ENCODE assay signal across 28 cellular contexts in genomic region chr6:25084508-25084833, GRCh38.
"Had no signal": no experiment of that assay in that cellular context is flagged by ENCODE, and none has a peak within 500 bp of the region (broad histone marks: within the 10 kb centered on the region; RNA-seq: fewer than 3 reads in every experiment).

No MANE protein-coding gene starts in this region.

- H3K36me3 Mint-ChIP-seq: mesothelial cell of epicardium had no signal

- H3K27me3 Mint-ChIP-seq: activated B cell treated with CpG ODN at 0.5 μM for 24 hours; activated CD8-positive, alpha-beta memory T cell treated with anti-CD3 and anti-CD28 coated beads, Interleukin-2, amount 10 ng/mL, durations not matched to agents 7 days and 5 days; activated naive CD4-positive, alpha-beta T cell treated with anti-CD3 and anti-CD28 coated beads, Interleukin-2, amount 50 U/mL, for 24 hours; naive B cell; stimulated activated naive B cell treated with anti-CD40 and anti-IgM and Interleukin-4, amounts not matched to agents 10 μg/mL and 1 μg/mL and 100 μg/mL, for 72 hours; T-cell had no signal

- DNase-seq: activated B cell treated with CpG ODN at 0.5 μM for 24 hours; activated CD4-positive, alpha-beta T cell treated with anti-CD3 and anti-CD28 coated beads, Interleukin-2, amount 50 U/mL, for 1 hour; activated CD8-positive, alpha-beta memory T cell treated with anti-CD3 and anti-CD28 coated beads, Interleukin-2, amount 10 ng/mL, durations not matched to agents 7 days and 5 days; activated CD8-positive, alpha-beta T cell treated with anti-CD3 and anti-CD28 coated beads, Interleukin-2, amount 10 ng/mL, durations not matched to agents 7 days and 5 days; activated T-cell treated with anti-CD3 and anti-CD28 coated beads, Interleukin-2, amount 50 U/mL, for 48 hours; anterior cingulate cortex; dermis blood vessel endothelial cell; effector CD4-positive, alpha-beta T cell; foreskin keratinocyte; islet precursor cell; left colon; naive B cell; posterior cingulate gyrus; sigmoid colon; stimulated activated CD4-positive, alpha-beta T cell treated with anti-CD3 and anti-CD28 coated beads, Interleukin-2, amount 100 ng/mL, for 24 hours; stimulated activated naive B cell treated with anti-CD40 and anti-IgM and Interleukin-4, amounts not matched to agents 10 μg/mL and 1 μg/mL and 100 μg/mL, for 72 hours; stomach; T-cell; thyroid gland; upper lobe of left lung had no signal

- H3K4me1 ChIP-seq: sigmoid colon, thyroid gland had no signal

- H3K27ac ChIP-seq: esophagus muscularis mucosa, foreskin keratinocyte, stomach had no signal

- H3K4me3 ChIP-seq: esophagus muscularis mucosa, sigmoid colon, stomach, thyroid gland, upper lobe of left lung had no signal

- H3K4me3 Mint-ChIP-seq: activated B cell treated with CpG ODN at 0.5 μM for 24 hours; activated CD8-positive, alpha-beta memory T cell treated with anti-CD3 and anti-CD28 coated beads, Interleukin-2, amount 10 ng/mL, durations not matched to agents 7 days and 5 days; activated CD8-positive, alpha-beta T cell treated with anti-CD3 and anti-CD28 coated beads, Interleukin-2, amount 10 ng/mL, durations not matched to agents 7 days and 5 days; activated naive CD4-positive, alpha-beta T cell treated with anti-CD3 and anti-CD28 coated beads, Interleukin-2, amount 50 U/mL, for 24 hours; mesothelial cell of epicardium; naive B cell; neural crest cell; stimulated activated naive B cell treated with anti-CD40 and anti-IgM and Interleukin-4, amounts not matched to agents 10 μg/mL and 1 μg/mL and 100 μg/mL, for 72 hours; T-cell; T-helper 2 cell treated with Interferon-gamma antibody and Interleukin-4, amounts not matched to agents 5 μg/mL and 100 μg/mL, for 36 hours had no signal

- H3K4me1 Mint-ChIP-seq: mesothelial cell of epicardium, neural crest cell had no signal

- H3K27ac Mint-ChIP-seq: activated B cell treated with CpG ODN at 0.5 μM for 24 hours; activated CD8-positive, alpha-beta T cell treated with anti-CD3 and anti-CD28 coated beads, Interleukin-2, amount 10 ng/mL, durations not matched to agents 7 days and 5 days; activated naive CD4-positive, alpha-beta T cell treated with anti-CD3 and anti-CD28 coated beads, Interleukin-2, amount 50 U/mL, for 24 hours; mesothelial cell of epicardium; stimulated activated naive B cell treated with anti-CD40 and anti-IgM and Interleukin-4, amounts not matched to agents 10 μg/mL and 1 μg/mL and 100 μg/mL, for 72 hours; T-helper 2 cell treated with Interferon-gamma antibody and Interleukin-4, amounts not matched to agents 5 μg/mL and 100 μg/mL, for 36 hours had no signal

- H3K9me3 ChIP-seq: esophagus muscularis mucosa, sigmoid colon, stomach, thyroid gland, upper lobe of left lung had no signal

- ATAC-seq: activated CD8-positive, alpha-beta memory T cell treated with anti-CD3 and anti-CD28 coated beads, Interleukin-2, amount 10 ng/mL, durations not matched to agents 7 days and 5 days; activated CD8-positive, alpha-beta T cell treated with anti-CD3 and anti-CD28 coated beads, Interleukin-2, amount 10 ng/mL, durations not matched to agents 7 days and 5 days; foreskin keratinocyte; stimulated activated naive B cell treated with anti-CD40 and anti-IgM and Interleukin-4, amounts not matched to agents 10 μg/mL and 1 μg/mL and 100 μg/mL, for 72 hours; T-cell had no signal

- H3K27me3 ChIP-seq: esophagus muscularis mucosa, foreskin keratinocyte, sigmoid colon, stomach, thyroid gland, upper lobe of left lung had no signal

- FAIRE-seq: bronchial epithelial cell, colon, small intestine had no signal
